ENCODE assay signal across 19 cellular contexts in genomic region chr6:54722328-54722727, GRCh38.
DNase-seq lines count a peak whose midpoint lies in the region; TF ChIP-seq lines count a peak whose summit lies in the region.
"Had no signal": no experiment of that assay in that cellular context is flagged by ENCODE, and none has a peak within 500 bp of the region (broad histone marks: within the 10 kb centered on the region; RNA-seq: fewer than 3 reads in every experiment).

No MANE protein-coding gene starts in this region.

- DNase-seq in GM23248 (peak; percentile 10), adipocyte (ENCODE audit: low read depth) (peak; percentile 26), epithelial cell of esophagus (ENCODE audit: low read depth) (peak; percentile 97), glomerular visceral epithelial cell (ENCODE audit: extremely low spot score) (peak; percentile 22), Calu3 (no peak), DMS79 (lab: John Stamatoyannopoulos, UW) (no peak), iPS-NIHi11 (ENCODE audit: low spot score) (no peak)
- no peak for DNase-seq in activated CD4-positive, alpha-beta T cell treated with anti-CD3 and anti-CD28 coated beads for 4 hours
- DNase-seq: CD8-positive, alpha-beta memory T cell; GF-D8; GOT3; KBM-7; NCI-H1048; NCI-H1436 treated with DMSO at 0.1 percent for 48 hours; NCI-H2029 treated with DMSO at 0.1 percent for 48 hours; NCI-H345; PC-3; SJCRH30 had no signal

- no peaks in the 10 kb centered on the region for H3F3A ChIP-seq in GM23248 (ENCODE audit: insufficient read depth)

- no peak overlapping the region for H3K4me2 ChIP-seq in GM23248 (ENCODE audit: unreplicated experiment)
- H3K4me2 ChIP-seq: BLaER1 treated with 17β-estradiol and CSF1 and Interleukin-3, amounts not matched to agents 10 nM and 100 nM had no signal

- no peak overlapping the region for H2AFZ ChIP-seq in GM23248

- H3K9ac ChIP-seq in GM23248, result no peak overlapping the region
- no peak overlapping the region for H3K9ac ChIP-seq in adipocyte (ENCODE audit: low read length)
- H3K9ac ChIP-seq: BLaER1 treated with 17β-estradiol and CSF1 and Interleukin-3, amounts not matched to agents 10 nM and 100 nM had no signal

- H3K36me3 ChIP-seq in GM23248 (ENCODE audit: low read depth) (no peaks in the 10 kb centered on the region), adipocyte (ENCODE audit: control insufficient read depth, insufficient read depth, low read length, severe bottlenecking) (no peaks in the 10 kb centered on the region)
- H3K36me3 ChIP-seq: BLaER1 treated with 17β-estradiol and CSF1 and Interleukin-3, amounts not matched to agents 10 nM and 100 nM; SJCRH30 had no signal

- H3K9me2 ChIP-seq in GM23248 (ENCODE audit: insufficient read depth), result no peaks in the 10 kb centered on the region

- H3K4me1 Mint-ChIP-seq in Calu3 (ENCODE audit: low read depth, unreplicated experiment), result peaks cover 41% of the 10 kb centered on the region
- H3K4me1 Mint-ChIP-seq: CD8-positive, alpha-beta memory T cell had no signal

- H3K4me3 ChIP-seq in GM23248 (no peak overlapping the region), adipocyte (ENCODE audit: low read length) (no peak overlapping the region), epithelial cell of esophagus (ENCODE audit: low read length) (no peak overlapping the region)
- H3K4me3 ChIP-seq: BLaER1 treated with 17β-estradiol and CSF1 and Interleukin-3, amounts not matched to agents 10 nM and 100 nM; SJCRH30 had no signal

- intact Hi-C loops in Calu3 (cut with micrococcal nuclease; ENCODE audit: unreplicated experiment), result no loop called here

- H3K4me1 ChIP-seq in GM23248 (ENCODE audit: insufficient read depth) (no peaks in the 10 kb centered on the region), adipocyte (ENCODE audit: control insufficient read depth, insufficient read depth, low read length) (no peaks in the 10 kb centered on the region)
- H3K4me1 ChIP-seq: BLaER1 treated with 17β-estradiol and CSF1 and Interleukin-3, amounts not matched to agents 10 nM and 100 nM had no signal

- no TSS peak for BruUV-seq in Calu3 (replicated peaks; lab: Mats Ljungman, UMichigan)

- H3K79me2 ChIP-seq in GM23248 (ENCODE audit: insufficient read depth), result no peaks in the 10 kb centered on the region

- H3K36me3 Mint-ChIP-seq in Calu3 (ENCODE audit: insufficient read depth, unreplicated experiment), result peaks cover 5% of the 10 kb centered on the region
- H3K36me3 Mint-ChIP-seq: CD8-positive, alpha-beta memory T cell had no signal

- H3K9me3 ChIP-seq in GM23248 (ENCODE audit: low read depth) (no peaks in the 10 kb centered on the region), adipocyte (ENCODE audit: control insufficient read depth, low read length) (no peaks in the 10 kb centered on the region)
- H3K9me3 ChIP-seq: BLaER1 treated with 17β-estradiol and CSF1 and Interleukin-3, amounts not matched to agents 10 nM and 100 nM; SJCRH30 had no signal

- H3K27ac ChIP-seq in GM23248, result no peak overlapping the region
- H3K27ac ChIP-seq: BLaER1 treated with 17β-estradiol and CSF1 and Interleukin-3, amounts not matched to agents 10 nM and 100 nM; SJCRH30 had no signal

- 0 out of 2 replicates have a peak, but pooled peaks cover 6% of the 10 kb centered on the region for H3K27me3 ChIP-seq in GM23248 (replicated peaks; ENCODE audit: insufficient read depth)
- H3K27me3 ChIP-seq in adipocyte (replicated peaks; ENCODE audit: control insufficient read depth, insufficient read depth, low read length), result no peaks in the 10 kb centered on the region
- H3K27me3 ChIP-seq: BLaER1 treated with 17β-estradiol and CSF1 and Interleukin-3, amounts not matched to agents 10 nM and 100 nM; SJCRH30 had no signal

- CTCF ChIA-PET in Calu3 (lab: Charles Lee), result no interaction called here

- WGBS in GM23248 (ENCODE audit: low coverage in 1 of 2, low lambda C conversion rate in 2 of 2, missing lambda C conversion rate in 2 of 2), 2 experiments, result 52 to 55% methylated on average over 3 of the region's 3 CpGs

- no peaks in the 10 kb centered on the region for H3K9me3 Mint-ChIP-seq in Calu3 (ENCODE audit: low read depth, unreplicated experiment)

- in situ Hi-C loops in GM23248 (cut with MboI), result no loop called here

- no peak overlapping the region for H3K4me3 Mint-ChIP-seq in Calu3 (ENCODE audit: low read depth, unreplicated experiment)
- H3K4me3 Mint-ChIP-seq: CD8-positive, alpha-beta memory T cell had no signal

- no peaks in the 10 kb centered on the region for H4K20me1 ChIP-seq in GM23248 (ENCODE audit: insufficient read depth)
- H4K20me1 ChIP-seq: BLaER1 treated with 17β-estradiol and CSF1 and Interleukin-3, amounts not matched to agents 10 nM and 100 nM had no signal

- TF ChIP-seq CTCF in epithelial cell of esophagus (IDR thresholded peaks at IDR 0.05; ENCODE audit: insufficient read depth, low read depth, low read length, missing control alignments) (no peak), Calu3 (IDR thresholded peaks at IDR 0.05; ENCODE audit: unreplicated experiment) (no peak)

- H3K27ac Mint-ChIP-seq in Calu3 (ENCODE audit: unreplicated experiment), result no peak overlapping the region
- H3K27ac Mint-ChIP-seq: CD8-positive, alpha-beta memory T cell had no signal

- H3K27me3 Mint-ChIP-seq in Calu3 (ENCODE audit: unreplicated experiment), result no peaks in the 10 kb centered on the region
- H3K27me3 Mint-ChIP-seq: CD8-positive, alpha-beta memory T cell had no signal

Comparison
In these comparisons a context has a peak if more than half of its experiments do, and no peak if none do; other contexts are left out.
1. DNase-seq: peak in GM23248 (single experiment), adipocyte (single experiment), epithelial cell of esophagus (single experiment) and glomerular visceral epithelial cell (single experiment); none in Calu3 (single experiment), DMS79 (single experiment), iPS-NIHi11 (single experiment) and activated CD4-positive, alpha-beta T cell treated with anti-CD3 and anti-CD28 coated beads for 4 hours (0 of 2).